In genomic region chr21:25806053-25806452, GRCh38 we compare ENCODE assay signal across 18 cellular contexts.
"Had no signal": no experiment of that assay in that cellular context is flagged by ENCODE, and none has a peak within 500 bp of the region (broad histone marks: within the 10 kb centered on the region; RNA-seq: fewer than 3 reads in every experiment).

No MANE protein-coding gene starts in this region.

- H3K4me1 ChIP-seq: SJCRH30 had no signal

- H3K4me2 ChIP-seq: KMS-11, SK-N-SH had no signal

- DNase-seq: activated CD4-positive, alpha-beta T cell treated with anti-CD3 and anti-CD28 coated beads for 48 hours; activated CD4-positive, alpha-beta T cell treated with anti-CD3 and anti-CD28 coated beads, Interleukin-2, amount 50 U/mL, for 48 hours; activated CD4-positive, CD25-positive, alpha-beta regulatory T cell treated with anti-CD3 and anti-CD28 coated beads, Interleukin-2, amount 50 U/mL, for 72 hours; activated CD8-positive, alpha-beta memory T cell treated with anti-CD3 and anti-CD28 coated beads, Interleukin-2, amount 10 ng/mL, durations not matched to agents 7 days and 5 days; activated effector memory CD4-positive, alpha-beta T cell treated with Interleukin-2 at 50 U/mL for 16 hours; activated naive CD4-positive, alpha-beta T cell; activated T-cell treated with anti-CD3 and anti-CD28 coated beads, Interleukin-2, amount 50 U/mL, for 24 hours; aorta; NCI-H1105 treated with DMSO at 0.1 percent for 48 hours; NCI-H1436 treated with DMSO at 0.1 percent for 48 hours; NCI-H187; NCI-H2081; NCI-H524; Right ventricle myocardium superior; SJCRH30; SK-N-SH had no signal

- H3K27me3 ChIP-seq: SJCRH30 had no signal

- H3K9me3 ChIP-seq: SJCRH30, SK-N-SH had no signal

- H3K4me3 ChIP-seq: SJCRH30 had no signal

- H3K36me3 ChIP-seq: SJCRH30 had no signal

- H3K9ac ChIP-seq: KMS-11, SK-N-SH had no signal

- H3K27ac ChIP-seq: KMS-11, SJCRH30 had no signal

- ATAC-seq: activated CD8-positive, alpha-beta memory T cell treated with anti-CD3 and anti-CD28 coated beads, Interleukin-2, amount 10 ng/mL, durations not matched to agents 7 days and 5 days; WTC11 had no signal
